7 cellular contexts compared by ENCODE assay signal in the genomic region with DNA sequence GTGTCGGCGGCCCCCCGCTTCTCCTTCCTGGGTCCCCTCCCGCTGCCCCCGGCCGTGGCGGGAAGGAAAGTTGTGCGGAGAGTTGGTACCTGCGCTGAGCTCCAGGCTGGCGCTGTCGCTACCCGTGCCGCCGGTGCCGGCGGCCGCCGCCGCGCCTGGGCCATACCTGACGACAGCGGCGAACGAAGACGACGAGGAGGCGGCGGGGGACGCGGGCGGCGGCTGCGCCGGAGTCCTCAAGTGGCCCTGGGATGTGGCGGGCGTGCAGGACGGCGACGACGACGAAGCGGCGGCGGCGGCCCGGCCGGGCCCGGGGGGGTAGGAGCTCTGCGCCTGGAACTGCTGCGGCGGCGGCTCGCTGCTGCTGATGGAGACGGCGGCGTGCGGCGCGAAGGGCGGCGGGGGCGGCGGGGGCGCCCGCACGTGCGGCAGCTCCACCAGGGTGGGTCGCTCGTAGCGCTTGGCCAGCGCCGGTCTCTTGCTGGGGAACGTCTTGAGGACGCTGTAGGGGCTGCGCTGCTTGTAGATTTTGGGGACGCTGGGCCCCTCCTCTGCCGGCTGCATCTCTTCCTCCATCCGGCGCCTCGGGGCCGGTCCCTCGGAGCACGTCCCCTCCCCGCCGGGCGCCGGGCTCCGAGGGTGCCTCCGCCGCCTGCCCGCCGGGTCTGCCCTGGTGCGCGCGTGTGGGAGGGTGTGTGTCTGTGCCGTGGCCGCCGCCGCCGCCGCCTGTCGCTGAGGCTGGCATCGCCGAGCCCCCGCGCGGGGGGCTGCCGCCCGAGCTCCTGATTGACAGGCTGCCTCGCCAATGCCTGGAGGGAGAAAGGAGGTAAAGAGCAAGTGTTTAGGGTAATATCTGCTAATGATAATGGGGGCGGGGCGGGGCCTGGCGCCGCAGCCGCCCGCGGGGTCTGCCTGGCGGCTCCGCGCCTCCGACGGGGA. TPM values are rescaled to one million over a fixed set of nuclear protein-coding genes. Genes with fewer than 3 reads are reported as not detected.
A peak's percentile ranks its signal among the peaks of the same experiment; 100 is the strongest.
DNase-seq lines count a peak whose midpoint lies in the region; ATAC-seq and TF ChIP-seq lines count a peak whose summit lies in the region.

No MANE protein-coding gene starts in this region.

- no peaks in the 10 kb centered on the region for H3K9me3 ChIP-seq in skeletal muscle satellite cell (replicated peaks; ENCODE audit: low read length)

- in situ Hi-C loops in GM13976 (cut with MboI; ENCODE audit: low sequenced_read_pairs, unreplicated experiment) = no loop called here

- H3K27ac ChIP-seq in KMS-11 = no peak overlapping the region

- H3K9me3 Mint-ChIP-seq in activated CD4-positive, alpha-beta T cell treated with anti-CD3 and anti-CD28 coated beads, Interleukin-2, amount 10 ng/mL, durations not matched to agents 24 days and 14 days = no peaks in the 10 kb centered on the region

- peaks cover 49% of the 10 kb centered on the region for H3K27me3 Mint-ChIP-seq in activated CD4-positive, alpha-beta T cell treated with anti-CD3 and anti-CD28 coated beads, Interleukin-2, amount 10 ng/mL, durations not matched to agents 24 days and 14 days

- TF ChIP-seq CTCF in GM13976 (IDR thresholded peaks at IDR 0.05; ENCODE audit: borderline replicate concordance, control extremely low read depth, extremely low read depth, insufficient read depth, missing control alignments) = no peak
- TF ChIP-seq CTCF in KMS-11 (conservative IDR thresholded peaks at IDR 0.05; ENCODE audit: low read depth, low read length) = no peak

- peaks cover 12% of the 10 kb centered on the region for H3K4me1 Mint-ChIP-seq in activated CD4-positive, alpha-beta T cell treated with anti-CD3 and anti-CD28 coated beads, Interleukin-2, amount 10 ng/mL, durations not matched to agents 24 days and 14 days

- no peaks in the 10 kb centered on the region for H4K20me1 ChIP-seq in KMS-11 (ENCODE audit: insufficient read depth)

- H3K36me3 ChIP-seq in KMS-11 (ENCODE audit: insufficient read depth) = no peaks in the 10 kb centered on the region
- no peaks in the 10 kb centered on the region for H3K36me3 ChIP-seq in skeletal muscle satellite cell (ENCODE audit: insufficient read depth, low read length)

- intact Hi-C loops in activated CD4-positive, alpha-beta T cell treated with anti-CD3 and anti-CD28 coated beads, Interleukin-2, amount 10 ng/mL, durations not matched to agents 24 days and 14 days (cut with micrococcal nuclease) = loop anchor here (2.0 to 5.0 kb wide), 3 partner anchors 245 to 285 kb away; a partner anchor contains a TSS

- peak overlapping the region; percentile 36; the same call in 1 of the 2 replicates for H3K4me2 ChIP-seq in KMS-11
- peak overlapping the region; percentile 66 for H3K4me2 ChIP-seq in skeletal muscle satellite cell (ENCODE audit: low read length)

- H3K4me1 ChIP-seq in KMS-11 (ENCODE audit: low read depth, poor library complexity, severe bottlenecking) (no peaks in the 10 kb centered on the region), skeletal muscle satellite cell (ENCODE audit: control insufficient read depth, insufficient read depth, low read length) (no peaks in the 10 kb centered on the region)

- peak overlapping the region; percentile 75 for H2AFZ ChIP-seq in KMS-11 (ENCODE audit: low read depth)

- no peaks in the 10 kb centered on the region for H3K36me3 Mint-ChIP-seq in activated CD4-positive, alpha-beta T cell treated with anti-CD3 and anti-CD28 coated beads, Interleukin-2, amount 10 ng/mL, durations not matched to agents 24 days and 14 days (ENCODE audit: low read depth)

- peak; percentile 30 for ATAC-seq in GM21576 (IDR thresholded peaks at IDR 0.05; ENCODE audit: unreplicated experiment)

- H3K79me2 ChIP-seq in KMS-11 (ENCODE audit: insufficient read depth, low read depth) = no peaks in the 10 kb centered on the region

- H3K4me3 Mint-ChIP-seq in activated CD4-positive, alpha-beta T cell treated with anti-CD3 and anti-CD28 coated beads, Interleukin-2, amount 10 ng/mL, durations not matched to agents 24 days and 14 days = peak overlapping the region; percentile 72

- H3K27ac Mint-ChIP-seq in activated CD4-positive, alpha-beta T cell treated with anti-CD3 and anti-CD28 coated beads, Interleukin-2, amount 10 ng/mL, durations not matched to agents 24 days and 14 days = no peak overlapping the region

- no peaks in the 10 kb centered on the region for H3K27me3 ChIP-seq in KMS-11 (ENCODE audit: insufficient read depth, low read depth)
- peaks cover 66% of the 10 kb centered on the region for H3K27me3 ChIP-seq in skeletal muscle satellite cell (ENCODE audit: control insufficient read depth, insufficient read depth, low read length)

- DNase-seq in GM13976 (ENCODE audit: low spot score) = peak; percentile 89
- peak; percentile 67 for DNase-seq in activated CD4-positive, alpha-beta T cell treated with anti-CD3 and anti-CD28 coated beads, Interleukin-2, amount 10 ng/mL, durations not matched to agents 24 days and 14 days
- peak; percentile 86 for DNase-seq in germinal center (ENCODE audit: low spot score)
- DNase-seq in SW480 (ENCODE audit: low spot score) = no peak

- peak overlapping the region; percentile 42 for H3K9ac ChIP-seq in KMS-11
- no peak overlapping the region for H3K9ac ChIP-seq in skeletal muscle satellite cell (ENCODE audit: low read depth, low read length)

- H3K4me3 ChIP-seq in KMS-11 (IDR thresholded peaks at IDR 0.05; ENCODE audit: insufficient read depth, low read depth, low read length) = peak overlapping the region; percentile 8
- peak overlapping the region; percentile 34 for H3K4me3 ChIP-seq in skeletal muscle satellite cell (ENCODE audit: low read length)

RNA-seq across cellular contexts. Expression of a gene that starts 0.6 kb away (rescaled TPM):
- total RNA-seq in activated CD4-positive, alpha-beta T cell treated with anti-CD3 and anti-CD28 coated beads, Interleukin-2, amount 10 ng/mL, durations not matched to agents 24 days and 14 days = 0.57 and 0.72 TPM in 2 replicates
- total RNA-seq in skeletal muscle satellite cell (2012; rRNA removed) = not detected in 2 replicates
